9 cellular contexts compared by ENCODE assay signal in the genomic region with DNA sequence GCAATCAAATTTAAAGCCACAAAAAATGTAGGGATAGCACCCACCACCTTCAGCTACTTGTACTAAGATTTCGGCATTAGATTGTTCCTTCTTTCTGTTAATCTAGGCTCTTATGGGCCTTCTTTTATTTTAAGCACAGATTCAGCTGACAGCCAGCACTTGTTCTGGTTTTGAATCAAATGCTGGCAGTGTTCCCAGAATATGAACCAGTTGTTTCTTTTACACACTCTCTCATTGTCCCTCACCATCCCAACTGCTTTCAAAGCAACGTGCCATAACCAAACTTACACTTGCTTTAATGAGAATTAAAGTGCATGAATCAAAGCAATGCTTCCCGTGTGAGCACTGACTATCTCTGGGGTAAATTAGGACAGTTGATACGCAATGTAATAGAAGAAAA.
DNase-seq lines count a peak whose midpoint lies in the region; ATAC-seq and TF ChIP-seq lines count a peak whose summit lies in the region.
"Had no signal": no experiment of that assay in that cellular context is flagged by ENCODE, and none has a peak within 500 bp of the region (broad histone marks: within the 10 kb centered on the region; RNA-seq: fewer than 3 reads in every experiment).

No MANE protein-coding gene starts in this region.

- TF ChIP-seq CTCF in dorsolateral prefrontal cortex (IDR thresholded peaks at IDR 0.05 in 54 of 56, conservative IDR thresholded peaks at IDR 0.05 in 2 of 56; ENCODE audit: low read depth in 1 of 56, partially characterized antibody in 56 of 56), result peak in 2 of 56 donors; percentile 6 to 40

- peak overlapping the region in 53 of 59 donors; percentile 3 to 85 (median 65) for H3K27ac ChIP-seq in dorsolateral prefrontal cortex

- peak; percentile 8 for DNase-seq in Daoy (ENCODE audit: low read depth)
- peak; percentile 19 for DNase-seq in NCI-H2171 treated with DMSO at 0.1 percent for 48 hours (lab: John Stamatoyannopoulos, UW)
- DNase-seq in dorsolateral prefrontal cortex, result peak in 2 of 10 donors; percentile 5 to 55
- peak; percentile 49 for DNase-seq in non-pigmented ciliary epithelial cell (ENCODE audit: low read depth)
- no peak for DNase-seq in NCI-H146 (lab: John Stamatoyannopoulos, UW)

- H3K4me3 ChIP-seq in dorsolateral prefrontal cortex, result peak overlapping the region in 5 of 59 donors; percentile 6 to 18 (median 8)

- ATAC-seq in HG03159 (IDR thresholded peaks at IDR 0.05; ENCODE audit: unreplicated experiment) (no peak), HG02840 (IDR thresholded peaks at IDR 0.05; ENCODE audit: low FRiP score, unreplicated experiment) (no peak), HG02885 (IDR thresholded peaks at IDR 0.05; ENCODE audit: poor library complexity, unreplicated experiment) (no peak)
- ATAC-seq: stimulated activated effector memory CD8-positive, alpha-beta T cell treated with anti-CD3 and anti-CD28 coated beads, Interleukin-12 subunit alpha, Interleukin-12 subunit beta, amount 100 ng/mL, for 72 hours had no signal

- intact Hi-C loops in dorsolateral prefrontal cortex (cut with DNase I), result no loop called here

- H3K27me3 ChIP-seq in dorsolateral prefrontal cortex, result no peaks in the 10 kb centered on the region
